ENCODE assay signal across 9 cellular contexts in the genomic region with DNA sequence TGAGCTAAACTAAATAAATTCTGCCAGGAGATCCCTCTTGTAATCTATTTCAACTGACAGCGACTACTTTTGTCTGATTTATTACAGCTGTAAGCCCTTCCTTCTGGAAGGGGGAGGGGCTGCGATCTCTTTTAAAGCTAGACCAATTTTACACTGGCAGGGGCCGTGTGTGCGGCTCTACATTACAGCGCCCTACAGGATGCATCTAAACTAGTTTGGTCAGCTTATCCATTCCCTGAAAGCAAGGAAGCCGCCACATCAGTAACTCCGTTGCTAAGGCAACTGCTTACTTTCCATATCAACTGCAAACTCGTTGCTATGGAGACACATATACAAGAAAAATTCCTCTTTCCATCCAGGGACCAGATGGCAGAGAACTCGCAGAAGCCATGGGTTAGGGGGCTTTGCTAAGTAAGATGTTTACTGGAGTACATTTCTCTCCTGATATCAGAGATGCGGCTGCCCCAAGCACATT. TPM values are rescaled to one million over a fixed set of nuclear protein-coding genes. Genes with fewer than 3 reads are reported as not detected.
DNase-seq lines count a peak whose midpoint lies in the region; ATAC-seq lines count a peak whose summit lies in the region.
"Had no signal": no experiment of that assay in that cellular context is flagged by ENCODE, and none has a peak within 500 bp of the region (broad histone marks: within the 10 kb centered on the region; RNA-seq: fewer than 3 reads in every experiment).

No MANE protein-coding gene starts in this region.

- peak overlapping the region in 7 of 10 donors; percentile 24 to 83 (median 58) for H3K27ac Mint-ChIP-seq in naive thymus-derived CD8-positive, alpha-beta T cell

- H3K36me3 Mint-ChIP-seq in naive thymus-derived CD8-positive, alpha-beta T cell = peaks cover 0 to 29% (median 0%) of the 10 kb centered on the region in 3 donors

- peak overlapping the region; percentile 76 for H3K27ac ChIP-seq in ectodermal cell (ENCODE audit: insufficient read depth, low read depth, low read length, poor library complexity, severe bottlenecking)

- no peaks in the 10 kb centered on the region for H3K9me3 Mint-ChIP-seq in naive thymus-derived CD8-positive, alpha-beta T cell
- H3K9me3 Mint-ChIP-seq: T-cell had no signal

- H3K9me3 ChIP-seq in ectodermal cell (ENCODE audit: control insufficient read depth, low read length) = no peaks in the 10 kb centered on the region

- DNase-seq in DMS153 (lab: John Stamatoyannopoulos, UW) = peak; percentile 86
- DNase-seq in NCI-H2227 treated with DMSO at 0.1 percent for 48 hours (lab: John Stamatoyannopoulos, UW) = peak; percentile 84
- peak in 1 of 10 donors; percentile 16 for DNase-seq in naive thymus-derived CD8-positive, alpha-beta T cell
- no peak for DNase-seq in A172 (ENCODE audit: low spot score)
- no peak for DNase-seq in NCI-H1092 treated with DMSO at 0.1 percent for 48 hours (lab: John Stamatoyannopoulos, UW)
- DNase-seq: T-cell had no signal

- no peaks in the 10 kb centered on the region for H3K27me3 Mint-ChIP-seq in naive thymus-derived CD8-positive, alpha-beta T cell
- H3K27me3 Mint-ChIP-seq: T-cell had no signal

- peaks cover 55 to 91% (median 82%) of the 10 kb centered on the region in 4 donors for H3K4me1 Mint-ChIP-seq in naive thymus-derived CD8-positive, alpha-beta T cell

- peak; percentile 57 to 65 for ATAC-seq in naive thymus-derived CD8-positive, alpha-beta T cell
- ATAC-seq in HG03045 (IDR thresholded peaks at IDR 0.05; ENCODE audit: unreplicated experiment) (no peak), HG03097 (IDR thresholded peaks at IDR 0.05; ENCODE audit: low FRiP score, unreplicated experiment) (no peak)

- 67 to 70% methylated on average over 10 of the region's 10 CpGs for WGBS in ectodermal cell, 2 experiments

- POLR2A ChIA-PET in naive thymus-derived CD8-positive, alpha-beta T cell (lab: Charles Lee) = interaction anchor here (0.6 kb wide), 1 partner anchor 53 kb away, joined by 3 read pairs; no protein-coding TSS in a partner anchor

- H3K27me3 ChIP-seq in ectodermal cell (ENCODE audit: control insufficient read depth, insufficient read depth, low read length, poor library complexity, severe bottlenecking) = no peaks in the 10 kb centered on the region

- no peaks in the 10 kb centered on the region for H3K36me3 ChIP-seq in ectodermal cell (ENCODE audit: control insufficient read depth, insufficient read depth, low read length)

- H3K4me3 ChIP-seq in ectodermal cell (ENCODE audit: insufficient read depth, low read depth, low read length) = no peak overlapping the region

- H3K4me1 ChIP-seq in ectodermal cell (ENCODE audit: control insufficient read depth, insufficient read depth, low read length) = peaks cover 12% of the 10 kb centered on the region

- H3K4me3 Mint-ChIP-seq in naive thymus-derived CD8-positive, alpha-beta T cell = no peak overlapping the region

RNA-seq across cellular contexts. Expression of gene FOXN3, which starts 17.4 kb away (rescaled TPM):
- 43.8 TPM for polyA plus RNA-seq in ectodermal cell (2013, experiment 1 of 4)
- polyA plus RNA-seq in ectodermal cell (2013, experiment 2 of 4) = 41.5 TPM
- 34.3 TPM for polyA plus RNA-seq in ectodermal cell (2013, experiment 3 of 4)
- polyA plus RNA-seq in ectodermal cell (2013, experiment 4 of 4) = 36.9 TPM
- 100 to 1,000 TPM; 125 to 141 TPM for total RNA-seq in naive thymus-derived CD8-positive, alpha-beta T cell
- 100 to 1,000 TPM; 107 to 148 (median 116) TPM for polyA plus RNA-seq in naive thymus-derived CD8-positive, alpha-beta T cell
- total RNA-seq in A172 (2014; rRNA removed; shearing (Covaris generic)) = 2.7 and 3.3 TPM in 2 replicates

Comparison
In these comparisons a context has a peak if more than half of its experiments do, and no peak if none do; other contexts are left out.
1. DNase-seq: peak in DMS153 (single experiment) and NCI-H2227 treated with DMSO at 0.1 percent for 48 hours (single experiment); none in A172 (single experiment) and NCI-H1092 treated with DMSO at 0.1 percent for 48 hours (single experiment).
2. ATAC-seq: peak in naive thymus-derived CD8-positive, alpha-beta T cell (2 of 2); none in HG03045 (single experiment) and HG03097 (single experiment).
3. RNA of gene FOXN3, which starts 17.4 kb away (total RNA-seq): 125 to 141 TPM in naive thymus-derived CD8-positive, alpha-beta T cell; 2.7 to 3.3 TPM in A172; every median in the first group is over 10 times any median in the second.